Comparison of ENCODE assay signal across 8 cellular contexts in the genomic region with DNA sequence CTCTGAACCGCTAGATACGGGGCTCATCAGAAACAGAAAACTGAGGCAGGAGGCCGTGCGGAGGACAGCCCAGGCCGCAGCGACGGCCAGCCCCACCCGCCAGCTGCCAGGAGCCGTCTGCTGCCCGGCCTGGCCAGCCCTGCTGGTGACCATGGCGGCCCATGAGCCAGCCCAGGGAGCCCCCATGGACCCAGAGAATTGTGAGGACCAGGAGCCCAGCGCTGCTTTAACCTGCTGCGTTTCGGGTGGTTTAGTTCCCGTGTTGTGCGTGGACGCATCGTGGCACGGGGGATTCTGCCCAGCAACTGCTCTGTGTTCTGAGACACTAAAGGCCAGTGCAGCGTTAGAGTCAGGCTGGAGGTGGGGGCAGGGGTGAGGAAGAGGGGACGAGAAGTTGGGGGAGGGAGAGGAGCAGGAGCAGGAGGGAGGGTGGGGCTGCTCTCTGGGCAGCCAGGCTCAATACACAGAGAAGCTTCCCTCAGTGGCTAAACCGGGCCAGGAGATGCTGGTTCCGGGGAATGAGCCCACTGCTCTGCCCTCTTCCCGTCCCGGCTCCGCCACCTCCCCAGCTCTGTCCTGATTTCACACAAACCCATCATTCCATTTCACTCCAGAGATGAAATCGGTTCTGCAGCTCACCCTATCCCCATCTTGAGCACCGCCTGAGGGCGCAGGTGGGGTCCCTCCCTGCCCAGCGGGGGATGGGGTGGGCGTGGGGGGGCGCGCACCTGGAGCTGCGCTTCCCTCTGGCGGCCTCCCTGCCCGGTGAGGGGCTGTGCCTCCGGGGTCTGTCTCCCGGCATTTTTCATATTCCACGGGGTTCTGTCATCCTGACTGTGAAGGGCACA. TPM values are rescaled to one million over a fixed set of nuclear protein-coding genes. Genes with fewer than 3 reads are reported as not detected.
DNase-seq lines count a peak whose midpoint lies in the region; ATAC-seq and TF ChIP-seq lines count a peak whose summit lies in the region.

No MANE protein-coding gene starts in this region.

- H3K36me3 ChIP-seq in iPS DF 6.9 (ENCODE audit: control insufficient read depth, insufficient read depth, low read length): no peaks in the 10 kb centered on the region; the same call in 1 of the 2 replicates

- H3K27me3 ChIP-seq in iPS DF 6.9 (ENCODE audit: control insufficient read depth, insufficient read depth, low read length): peaks cover 8% of the 10 kb centered on the region

- 0 out of 2 replicates have a peak, but pooled peaks cover 4% of the 10 kb centered on the region for H3K4me1 ChIP-seq in iPS DF 6.9 (ENCODE audit: control insufficient read depth, insufficient read depth, low read length)

- H3K9me3 ChIP-seq in iPS DF 6.9 (ENCODE audit: control insufficient read depth, insufficient read depth, low read length): no peaks in the 10 kb centered on the region

- no peak overlapping the region for H3K27ac ChIP-seq in iPS DF 6.9 (ENCODE audit: low read length)

- TF ChIP-seq CTCF in HFFc6 (IDR thresholded peaks at IDR 0.05): no peak

- H3K4me1 Mint-ChIP-seq in HFFc6 (ENCODE audit: low read depth): peaks cover 7% of the 10 kb centered on the region
- H3K4me1 Mint-ChIP-seq in activated T-helper 1 cell treated with anti-CD3 and anti-CD28 coated beads, Interleukin-12 subunit alpha, Interleukin-12 subunit beta, Interleukin-2, Interleukin-4 antibody, amounts not matched to agents 30 ng/mL and 10 ng/mL and 1 ng/mL, durations not matched to agents 14 hours and 24 hours and 36 hours (ENCODE audit: low read depth): peaks cover 31% of the 10 kb centered on the region
- peaks cover 30% of the 10 kb centered on the region for H3K4me1 Mint-ChIP-seq in stimulated activated memory B cell treated with anti-CD40 and anti-IgM and Interleukin-4, amounts not matched to agents 10 μg/mL and 1 μg/mL and 100 μg/mL, for 72 hours

- peak overlapping the region; percentile 74 for H3K27ac Mint-ChIP-seq in HFFc6
- peak overlapping the region; percentile 84 for H3K27ac Mint-ChIP-seq in activated T-helper 1 cell treated with anti-CD3 and anti-CD28 coated beads, Interleukin-12 subunit alpha, Interleukin-12 subunit beta, Interleukin-2, Interleukin-4 antibody, amounts not matched to agents 30 ng/mL and 10 ng/mL and 1 ng/mL, durations not matched to agents 14 hours and 24 hours and 36 hours
- peak overlapping the region; percentile 76 for H3K27ac Mint-ChIP-seq in stimulated activated memory B cell treated with anti-CD40 and anti-IgM and Interleukin-4, amounts not matched to agents 10 μg/mL and 1 μg/mL and 100 μg/mL, for 72 hours

- intact Hi-C loops in activated T-helper 1 cell treated with anti-CD3 and anti-CD28 coated beads, Interleukin-12 subunit alpha, Interleukin-12 subunit beta, Interleukin-2, Interleukin-4 antibody, amounts not matched to agents 30 ng/mL and 10 ng/mL and 1 ng/mL, durations not matched to agents 14 hours and 24 hours and 36 hours (cut with micrococcal nuclease): loop anchor here (1.0 to 10.0 kb wide), 9 partner anchors 26 to 696 kb away; a partner anchor contains a TSS

- no peak for ATAC-seq in stimulated activated memory B cell treated with anti-CD40 and anti-IgM and Interleukin-4, amounts not matched to agents 10 μg/mL and 1 μg/mL and 100 μg/mL, for 72 hours

- peak overlapping the region; percentile 95 for H3K4me3 Mint-ChIP-seq in HFFc6
- peak overlapping the region; percentile 93 for H3K4me3 Mint-ChIP-seq in activated T-helper 1 cell treated with anti-CD3 and anti-CD28 coated beads, Interleukin-12 subunit alpha, Interleukin-12 subunit beta, Interleukin-2, Interleukin-4 antibody, amounts not matched to agents 30 ng/mL and 10 ng/mL and 1 ng/mL, durations not matched to agents 14 hours and 24 hours and 36 hours
- H3K4me3 Mint-ChIP-seq in stimulated activated memory B cell treated with anti-CD40 and anti-IgM and Interleukin-4, amounts not matched to agents 10 μg/mL and 1 μg/mL and 100 μg/mL, for 72 hours: peak overlapping the region; percentile 80

- H3K4me3 ChIP-seq in iPS DF 6.9 (ENCODE audit: low read length): peak overlapping the region; percentile 49; the same call in 1 of the 2 replicates

- DNase-seq in HFFc6 (no peak), iPS DF 6.9 (ENCODE audit: low read depth, low spot score) (no peak), SK-N-DZ (ENCODE audit: low spot score) (no peak), ureter (ENCODE audit: low spot score) (no peak), D341Med (ENCODE audit: low spot score) (no peak)
- no peak for DNase-seq in activated T-helper 1 cell treated with anti-CD3 and anti-CD28 coated beads, Interleukin-12 subunit alpha, Interleukin-12 subunit beta, Interleukin-2, Interleukin-4 antibody, amounts not matched to agents 30 ng/mL and 10 ng/mL and 1 ng/mL, durations not matched to agents 14 hours and 24 hours and 36 hours (ENCODE audit: low spot score)
- DNase-seq in stimulated activated CD4-positive, alpha-beta T cell treated with anti-CD3 and anti-CD28 coated beads, Interleukin-2, amount 100 ng/mL, for 48 hours: no peak

- WGBS in iPS DF 6.9 (ENCODE audit: insufficient coverage, insufficient read length): no CpG with 5 or more reads among the region's 39 CpGs

- peaks cover 9% of the 10 kb centered on the region for H3K9me3 Mint-ChIP-seq in HFFc6
- peaks cover 7% of the 10 kb centered on the region for H3K9me3 Mint-ChIP-seq in activated T-helper 1 cell treated with anti-CD3 and anti-CD28 coated beads, Interleukin-12 subunit alpha, Interleukin-12 subunit beta, Interleukin-2, Interleukin-4 antibody, amounts not matched to agents 30 ng/mL and 10 ng/mL and 1 ng/mL, durations not matched to agents 14 hours and 24 hours and 36 hours
- H3K9me3 Mint-ChIP-seq in stimulated activated memory B cell treated with anti-CD40 and anti-IgM and Interleukin-4, amounts not matched to agents 10 μg/mL and 1 μg/mL and 100 μg/mL, for 72 hours: peaks cover 11% of the 10 kb centered on the region

- H3K27me3 Mint-ChIP-seq in HFFc6 (ENCODE audit: insufficient read depth): peaks cover 11% of the 10 kb centered on the region
- H3K27me3 Mint-ChIP-seq in activated T-helper 1 cell treated with anti-CD3 and anti-CD28 coated beads, Interleukin-12 subunit alpha, Interleukin-12 subunit beta, Interleukin-2, Interleukin-4 antibody, amounts not matched to agents 30 ng/mL and 10 ng/mL and 1 ng/mL, durations not matched to agents 14 hours and 24 hours and 36 hours (ENCODE audit: insufficient read depth): peaks cover 9% of the 10 kb centered on the region
- H3K27me3 Mint-ChIP-seq in stimulated activated memory B cell treated with anti-CD40 and anti-IgM and Interleukin-4, amounts not matched to agents 10 μg/mL and 1 μg/mL and 100 μg/mL, for 72 hours: no peaks in the 10 kb centered on the region

- H3K36me3 Mint-ChIP-seq in HFFc6 (ENCODE audit: low read depth): peaks cover 5% of the 10 kb centered on the region
- peaks cover 6% of the 10 kb centered on the region for H3K36me3 Mint-ChIP-seq in activated T-helper 1 cell treated with anti-CD3 and anti-CD28 coated beads, Interleukin-12 subunit alpha, Interleukin-12 subunit beta, Interleukin-2, Interleukin-4 antibody, amounts not matched to agents 30 ng/mL and 10 ng/mL and 1 ng/mL, durations not matched to agents 14 hours and 24 hours and 36 hours (ENCODE audit: low read depth)
- no peaks in the 10 kb centered on the region for H3K36me3 Mint-ChIP-seq in stimulated activated memory B cell treated with anti-CD40 and anti-IgM and Interleukin-4, amounts not matched to agents 10 μg/mL and 1 μg/mL and 100 μg/mL, for 72 hours

RNA-seq across cellular contexts. Expression of a gene that starts 44.4 kb away (rescaled TPM):
- total RNA-seq in HFFc6 (2021; fragmentation: NEBNext Ultra II Directional; extraction: Animal tissue kit (Norgen Biotek cat#: 25700)): 10 to 100 TPM; 25.8 to 33.5 (median 31.3) TPM
- total RNA-seq in activated T-helper 1 cell treated with anti-CD3 and anti-CD28 coated beads, Interleukin-12 subunit alpha, Interleukin-12 subunit beta, Interleukin-2, Interleukin-4 antibody, amounts not matched to agents 30 ng/mL and 10 ng/mL and 1 ng/mL, durations not matched to agents 14 hours and 24 hours and 36 hours: 49.5 and 51.3 TPM in 2 replicates
- polyA plus RNA-seq in SK-N-DZ (2014; cell fraction: cytosol; rRNA removed): 34.5 and 37.0 TPM in 2 replicates
- 39.2 and 48.4 TPM in 2 replicates for polyA plus RNA-seq in SK-N-DZ (2014; cell fraction: nucleus; rRNA removed)
- 25.0 TPM for total RNA-seq in ureter

RNA-seq across cellular contexts. Expression of a gene that starts 44.6 kb away (rescaled TPM):
- total RNA-seq in HFFc6 (2021; fragmentation: NEBNext Ultra II Directional; extraction: Animal tissue kit (Norgen Biotek cat#: 25700)): 10 to 100 TPM; 13.8 to 18.3 (median 16.8) TPM
- 48.8 and 55.0 TPM in 2 replicates for total RNA-seq in activated T-helper 1 cell treated with anti-CD3 and anti-CD28 coated beads, Interleukin-12 subunit alpha, Interleukin-12 subunit beta, Interleukin-2, Interleukin-4 antibody, amounts not matched to agents 30 ng/mL and 10 ng/mL and 1 ng/mL, durations not matched to agents 14 hours and 24 hours and 36 hours
- 14.0 and 20.7 TPM in 2 replicates for polyA plus RNA-seq in SK-N-DZ (2014; cell fraction: cytosol; rRNA removed)
- 63.8 and 68.3 TPM in 2 replicates for polyA plus RNA-seq in SK-N-DZ (2014; cell fraction: nucleus; rRNA removed)
- total RNA-seq in ureter: 28.7 TPM
